In the genomic region with DNA sequence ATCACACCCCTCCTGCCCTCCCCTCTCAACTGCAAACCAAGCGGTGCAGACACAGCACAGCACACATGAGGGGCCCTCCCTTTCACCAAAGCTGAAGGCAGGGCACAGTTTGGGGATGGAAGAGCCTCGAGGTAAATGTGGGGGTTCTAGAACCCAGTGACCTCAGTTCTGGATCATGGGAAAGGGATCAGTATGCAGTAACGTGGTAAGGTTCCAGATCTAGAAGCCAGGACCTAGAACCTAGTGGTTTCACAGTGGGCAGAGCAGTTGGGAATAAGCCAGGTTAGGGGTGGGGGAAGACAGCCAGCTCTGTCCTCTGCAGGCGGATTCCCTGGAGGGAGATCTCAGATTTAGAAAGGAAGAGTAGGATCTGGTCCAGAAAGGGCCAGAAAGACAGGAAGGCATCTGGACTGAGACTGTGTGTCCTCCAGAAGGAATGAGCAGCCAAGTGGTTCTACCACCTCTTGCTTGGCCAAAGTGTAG, we compare ENCODE assay signal across 1 cellular context.
TF ChIP-seq lines count a peak whose summit lies in the region.

No MANE protein-coding gene starts in this region.

TF ChIP-seq in HepG2, 621 proteins besides CTCF, POLR2A, EP300 and RAD21 (continued from another document):
- TF ChIP-seq AGO1 (IDR thresholded peaks at IDR 0.05; ENCODE audit: low read depth, low read length, poor library complexity, severe bottlenecking): peak; percentile 96
- 0 out of 2 replicates have a peak, but pooled peaks have one; percentile 6 for TF ChIP-seq ZNF703 (CRISPR knock-in tag; IDR thresholded peaks at IDR 0.05; ENCODE audit: borderline replicate concordance)
- TF ChIP-seq, protein P1, sequence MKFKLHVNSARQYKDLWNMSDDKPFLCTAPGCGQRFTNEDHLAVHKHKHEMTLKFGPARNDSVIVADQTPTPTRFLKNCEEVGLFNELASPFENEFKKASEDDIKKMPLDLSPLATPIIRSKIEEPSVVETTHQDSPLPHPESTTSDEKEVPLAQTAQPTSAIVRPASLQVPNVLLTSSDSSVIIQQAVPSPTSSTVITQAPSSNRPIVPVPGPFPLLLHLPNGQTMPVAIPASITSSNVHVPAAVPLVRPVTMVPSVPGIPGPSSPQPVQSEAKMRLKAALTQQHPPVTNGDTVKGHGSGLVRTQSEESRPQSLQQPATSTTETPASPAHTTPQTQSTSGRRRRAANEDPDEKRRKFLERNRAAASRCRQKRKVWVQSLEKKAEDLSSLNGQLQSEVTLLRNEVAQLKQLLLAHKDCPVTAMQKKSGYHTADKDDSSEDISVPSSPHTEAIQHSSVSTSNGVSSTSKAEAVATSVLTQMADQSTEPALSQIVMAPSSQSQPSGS (CRISPR knock-in tag; IDR thresholded peaks at IDR 0.05): no peak
- no peak for TF ChIP-seq FOXK2 (IDR thresholded peaks at IDR 0.05)
